In the genomic region with DNA sequence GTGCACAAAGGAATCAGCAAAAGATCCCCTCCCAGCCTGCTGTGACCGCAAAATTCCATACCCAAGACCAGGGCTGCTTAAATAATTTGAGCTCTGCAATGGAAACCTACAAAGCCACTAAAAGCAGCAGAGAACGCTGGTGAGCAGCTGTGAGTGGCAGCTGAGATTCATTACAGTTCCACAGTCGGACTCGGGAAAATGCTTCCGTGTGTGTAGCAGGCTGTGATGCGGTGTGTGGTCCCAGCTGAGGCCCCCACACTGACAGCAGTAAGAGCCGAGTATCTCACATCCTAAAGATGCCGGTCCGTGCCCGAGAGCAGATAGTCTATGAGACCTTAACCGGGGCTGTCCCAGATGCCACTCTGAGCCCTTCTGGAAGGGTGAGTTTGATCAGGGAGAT, we compare ENCODE assay signal across 21 cellular contexts. TPM values are rescaled to one million over a fixed set of nuclear protein-coding genes. Genes with fewer than 3 reads are reported as not detected.
DNase-seq lines count a peak whose midpoint lies in the region; ATAC-seq, FAIRE-seq and TF ChIP-seq lines count a peak whose summit lies in the region.
"Had no signal": no experiment of that assay in that cellular context is flagged by ENCODE, and none has a peak within 500 bp of the region (broad histone marks: within the 10 kb centered on the region; RNA-seq: fewer than 3 reads in every experiment).

No MANE protein-coding gene starts in this region.

- H4K5ac ChIP-seq in H1 (ENCODE audit: insufficient read length, low read depth, low read length): no peak overlapping the region

- intact Hi-C loops in gastrocnemius medialis (cut with DNase I; ENCODE audit: low total_unique reads): loop anchor here (2.0 to 5.0 kb wide), 2 partner anchors 26 to 38 kb away; partner anchors contain the start of gene TM2D3

- H3K23ac ChIP-seq in H1 (ENCODE audit: insufficient read length): no peak overlapping the region

- H3K27me3 ChIP-seq in SJCRH30 (no peaks in the 10 kb centered on the region), H1 (replicated peaks in 1 of 4; ENCODE audit: control insufficient read depth in 3 of 4, extremely low read depth in 1 of 4, insufficient read depth in 3 of 4, low read length in 3 of 4) (peaks cover 0 to 2% (median 0%) of the 10 kb centered on the region in 4 experiments; a peak in 3 of 7 replicates), gastrocnemius medialis (no peaks in the 10 kb centered on the region)
- H3K27me3 ChIP-seq: SJSA1 had no signal

- in situ Hi-C loops in gastrocnemius medialis (cut with MboI; ENCODE audit: low sequenced_read_pairs in 4 of 4): no loop called here

- H2BK5ac ChIP-seq in H1 (ENCODE audit: low read depth, low read length): no peak overlapping the region

- H2BK20ac ChIP-seq in H1 (ENCODE audit: low read length): no peak overlapping the region

- WGBS in H1 (ENCODE audit: extremely low coverage in 1 of 2, insufficient coverage in 1 of 2, insufficient read length in 1 of 2, insufficient replicate concordance in 2 of 2, low coverage in 1 of 2, low lambda C conversion rate in 2 of 2, missing lambda C conversion rate in 1 of 2), 2 experiments: 93% methylated on average over 11 of the region's 11 CpGs; no CpG with 5 or more reads in 1 of the 2 experiments

- H3K36me3 ChIP-seq in SJCRH30 (no peaks in the 10 kb centered on the region), H1 (ENCODE audit: control insufficient read depth in 2 of 4, insufficient read depth in 4 of 4, low read length in 3 of 4) (no peaks in the 10 kb centered on the region), gastrocnemius medialis (no peaks in the 10 kb centered on the region)
- H3K36me3 ChIP-seq: SJSA1 had no signal

- no peak overlapping the region for H2BK12ac ChIP-seq in H1 (ENCODE audit: low read depth, low read length)

- H3K9ac ChIP-seq in H1 (replicated peaks in 1 of 4; ENCODE audit: extremely low read depth in 1 of 4, low read depth in 3 of 4, low read length in 3 of 4): no peak overlapping the region; a peak in 1 of 7 replicates
- H3K9ac ChIP-seq: KMS-11 had no signal

- POLR2A ChIA-PET in H1 (lab: Charles Lee; ENCODE audit: partially characterized antibody): interaction anchor here (1.8 kb wide), 1 partner anchor 321 kb away, joined by 4 read pairs; no protein-coding TSS in a partner anchor
- POLR2A ChIA-PET in activated CD4-positive, alpha-beta memory T cell treated with anti-CD3 and anti-CD28 coated beads, Interleukin-2, amount 10 ng/mL, durations not matched to agents 7 days and 5 days (lab: Charles Lee): no interaction called here

- H3K27me3 Mint-ChIP-seq in nephron (ENCODE audit: low read depth): peaks cover 18% of the 10 kb centered on the region
- no peaks in the 10 kb centered on the region for H3K27me3 Mint-ChIP-seq in activated CD4-positive, alpha-beta memory T cell treated with anti-CD3 and anti-CD28 coated beads, Interleukin-2, amount 10 ng/mL, durations not matched to agents 7 days and 5 days
- H3K27me3 Mint-ChIP-seq: CD4-positive, alpha-beta memory T cell had no signal

- no peaks in the 10 kb centered on the region for H3K23me2 ChIP-seq in H1 (ENCODE audit: low read depth, low read length)

- FAIRE-seq in H1 (lab: Jason Lieb, UNC): no peak
- FAIRE-seq: HTR-8/SVneo had no signal

- CTCF ChIA-PET in H1 (lab: Charles Lee; ENCODE audit: partially characterized antibody): interaction anchor here (0.6 to 6.5 kb wide), 9 partner anchors 9 to 1042 kb away, joined by 3 to 70 read pairs (median 3); no protein-coding TSS in a partner anchor
- CTCF ChIA-PET in activated CD4-positive, alpha-beta memory T cell treated with anti-CD3 and anti-CD28 coated beads, Interleukin-2, amount 10 ng/mL, durations not matched to agents 7 days and 5 days (lab: Charles Lee): interaction anchor here (0.8 kb wide), 1 partner anchor 325 kb away, joined by 3 read pairs; no protein-coding TSS in a partner anchor

- H3K4me3 ChIP-seq in SJCRH30 (peak overlapping the region; percentile 19), H1 (ENCODE audit: extremely low read depth in 1 of 4, insufficient read depth in 2 of 4, low read depth in 3 of 4, low read length in 4 of 4) (no peak overlapping the region), gastrocnemius medialis (no peak overlapping the region)
- H3K4me3 ChIP-seq: GM23338, SJSA1 had no signal

- H3K4me1 ChIP-seq in SJCRH30 (peaks cover 40% of the 10 kb centered on the region), H1 (replicated peaks in 1 of 4; ENCODE audit: control insufficient read depth in 3 of 4, insufficient read depth in 4 of 4, low read length in 3 of 4) (peaks cover 5 to 16% (median 11%) of the 10 kb centered on the region in 4 experiments), gastrocnemius medialis (peaks cover 82 to 92% of the 10 kb centered on the region in 2 donors)
- H3K4me1 ChIP-seq: SJSA1 had no signal

- no peak overlapping the region for H4K8ac ChIP-seq in H1 (ENCODE audit: extremely low read depth, insufficient read depth, low read length)

- H3K18ac ChIP-seq in H1 (ENCODE audit: extremely low read depth, low read length): no peak overlapping the region

- no peak overlapping the region for H3K4ac ChIP-seq in H1 (replicated peaks; ENCODE audit: insufficient read length, low read depth, low read length)

- H3K9me3 Mint-ChIP-seq in nephron: no peaks in the 10 kb centered on the region
- H3K9me3 Mint-ChIP-seq in activated CD4-positive, alpha-beta memory T cell treated with anti-CD3 and anti-CD28 coated beads, Interleukin-2, amount 10 ng/mL, durations not matched to agents 7 days and 5 days: no peaks in the 10 kb centered on the region
- H3K9me3 Mint-ChIP-seq: CD4-positive, alpha-beta memory T cell; GM23338 had no signal

- H3K27ac Mint-ChIP-seq in nephron: peak overlapping the region; percentile 68 to 92 (median 84)
- no peak overlapping the region for H3K27ac Mint-ChIP-seq in activated CD4-positive, alpha-beta memory T cell treated with anti-CD3 and anti-CD28 coated beads, Interleukin-2, amount 10 ng/mL, durations not matched to agents 7 days and 5 days
- H3K27ac Mint-ChIP-seq: GM23338 had no signal

- no peaks in the 10 kb centered on the region for H3K36me3 Mint-ChIP-seq in nephron (ENCODE audit: low read depth)
- H3K36me3 Mint-ChIP-seq in activated CD4-positive, alpha-beta memory T cell treated with anti-CD3 and anti-CD28 coated beads, Interleukin-2, amount 10 ng/mL, durations not matched to agents 7 days and 5 days (ENCODE audit: low read depth): no peaks in the 10 kb centered on the region

- no peak overlapping the region for H2AK5ac ChIP-seq in H1 (ENCODE audit: low read depth, low read length)

- H2BK15ac ChIP-seq in H1 (ENCODE audit: low read length): peak overlapping the region; percentile 46; the same call in 1 of the 2 replicates

- no peak overlapping the region for H3K56ac ChIP-seq in H1 (replicated peaks; ENCODE audit: insufficient read length, low read depth, low read length)

- TF ChIP-seq EP300 in H1 (IDR thresholded peaks at IDR 0.05; ENCODE audit: borderline replicate concordance in 1 of 2, low read depth in 2 of 2, low read length in 2 of 2): no peak

- H3K4me1 Mint-ChIP-seq in nephron: peaks cover 83% of the 10 kb centered on the region
- H3K4me1 Mint-ChIP-seq in activated CD4-positive, alpha-beta memory T cell treated with anti-CD3 and anti-CD28 coated beads, Interleukin-2, amount 10 ng/mL, durations not matched to agents 7 days and 5 days: no peaks in the 10 kb centered on the region

- H3K79me1 ChIP-seq in H1 (ENCODE audit: low read depth, low read length): no peaks in the 10 kb centered on the region

- no peak overlapping the region for H2AFZ ChIP-seq in H1 (ENCODE audit: low read length)

- H4K91ac ChIP-seq in H1 (replicated peaks; ENCODE audit: insufficient read length, low read length): no peak overlapping the region

- ATAC-seq in gastrocnemius medialis: no peak

- H3K27ac ChIP-seq in SJCRH30: peak overlapping the region; percentile 80
- no peak overlapping the region for H3K27ac ChIP-seq in H1 (ENCODE audit: low read depth, low read length)
- peak overlapping the region; percentile 79 to 92 (median 81) for H3K27ac ChIP-seq in gastrocnemius medialis
- H3K27ac ChIP-seq: KMS-11, SJSA1 had no signal

- H3K4me2 ChIP-seq in H1 (ENCODE audit: insufficient read depth in 1 of 2, low read depth in 2 of 2, low read length in 2 of 2): no peak overlapping the region
- H3K4me2 ChIP-seq: GM23338, KMS-11 had no signal

- peak overlapping the region in 2 of 3 experiments; percentile 39 to 50 for H3K4me3 Mint-ChIP-seq in nephron
- no peak overlapping the region for H3K4me3 Mint-ChIP-seq in activated CD4-positive, alpha-beta memory T cell treated with anti-CD3 and anti-CD28 coated beads, Interleukin-2, amount 10 ng/mL, durations not matched to agents 7 days and 5 days
- H3K4me3 Mint-ChIP-seq: CD4-positive, alpha-beta memory T cell; GM23338 had no signal

- TF ChIP-seq CTCF in H1 (IDR thresholded peaks at IDR 0.05; ENCODE audit: control extremely low read depth in 1 of 3, insufficient read depth in 1 of 3, low read depth in 1 of 3, low read length in 3 of 3) (no peak), nephron (IDR thresholded peaks at IDR 0.05; ENCODE audit: unreplicated experiment in 3 of 3) (no peak), gastrocnemius medialis (IDR thresholded peaks at IDR 0.05 in 4 of 5, conservative IDR thresholded peaks at IDR 0.05 in 1 of 5) (no peak)

- H4K20me1 ChIP-seq in H1 (replicated peaks in 1 of 2; ENCODE audit: control insufficient read depth in 1 of 2, insufficient read depth in 2 of 2, low read length in 2 of 2): no peaks in the 10 kb centered on the region

- H3K79me2 ChIP-seq in H1 (ENCODE audit: control insufficient read depth in 1 of 2, insufficient read depth in 2 of 2, low read length in 2 of 2): no peaks in the 10 kb centered on the region

- DNase-seq in SJCRH30 (peak; percentile 54 to 76), H1 (ENCODE audit: low read depth in 1 of 2, low spot score in 2 of 2) (no peak), gastrocnemius medialis (no peak), NCI-H226 (no peak), NK-92 (lab: John Stamatoyannopoulos, UW; ENCODE audit: unreplicated experiment) (no peak)
- no peak for DNase-seq in activated CD4-positive, alpha-beta memory T cell treated with anti-CD3 and anti-CD28 coated beads, Interleukin-2, amount 10 ng/mL, durations not matched to agents 7 days and 5 days
- DNase-seq: Caco-2; CD4-positive, alpha-beta memory T cell; DMS 273 treated with DMSO at 0.1 percent for 48 hours; DMS79 treated with DMSO at 0.1 percent for 48 hours; IMR-90; NCI-H1105; NCI-H2029 treated with DMSO at 0.1 percent for 48 hours; NCI-H345; NCI-H524; NCI-H774 had no signal

- TF ChIP-seq POLR2A in H1 (IDR thresholded peaks at IDR 0.05; ENCODE audit: control extremely low read depth in 1 of 2, low read depth in 2 of 2, low read length in 2 of 2) (no peak), gastrocnemius medialis (IDR thresholded peaks at IDR 0.05) (no peak)

- H3K9me3 ChIP-seq in SJCRH30 (replicated peaks) (no peaks in the 10 kb centered on the region), H1 (ENCODE audit: insufficient read depth in 2 of 2, low read depth in 1 of 2, low read length in 1 of 2) (no peaks in the 10 kb centered on the region), gastrocnemius medialis (no peaks in the 10 kb centered on the region)
- H3K9me3 ChIP-seq: Caco-2, SJSA1 had no signal

- no peak overlapping the region for H3K14ac ChIP-seq in H1 (ENCODE audit: insufficient read length)

- no peak overlapping the region for H2BK120ac ChIP-seq in H1 (replicated peaks; ENCODE audit: low read depth, low read length)

- TF ChIP-seq RAD21 in H1 (IDR thresholded peaks at IDR 0.05 in 1 of 2, conservative IDR thresholded peaks at IDR 0.05 in 1 of 2; ENCODE audit: low read depth in 2 of 2, low read length in 2 of 2): no peak

RNA-seq across cellular contexts. Expression of gene TM2D3, which starts 37.4 kb away (rescaled TPM):
- 54.6 and 57.0 TPM in 2 replicates for total RNA-seq in SJCRH30 (2014; rRNA removed; shearing (Covaris generic))
- 24.2 and 28.0 TPM in 2 replicates for total RNA-seq in H1 (2021; fragmentation: NEBNext Ultra II Directional; extraction: Animal tissue kit (Norgen Biotek cat#: 25700))
- 21.8 and 26.4 TPM in 2 replicates for polyA plus RNA-seq in H1 (2011; rRNA removed)
- 32.1 TPM for polyA plus RNA-seq in H1 (2011; cell fraction: cytosol; rRNA removed)
- 21.2 TPM for polyA plus RNA-seq in H1 (2011; cell fraction: nucleus; rRNA removed)
- polyA plus RNA-seq in H1 (2012, experiment 1 of 2): 24.5 to 35.4 TPM (median 28.9 TPM) in 4 replicates
- 10.0 TPM for polyA plus RNA-seq in H1 (2012, experiment 2 of 2)
- polyA plus RNA-seq in H1 (2013, experiment 1 of 2): 22.1 TPM
- 26.0 TPM for polyA plus RNA-seq in H1 (2013, experiment 2 of 2)
- polyA minus RNA-seq in H1 (2011; rRNA and poly(A)+ RNA removed): 33.6 and 39.5 TPM in 2 replicates
- 22.0 TPM for polyA minus RNA-seq in H1 (2011; cell fraction: cytosol; rRNA and poly(A)+ RNA removed)
- 38.3 TPM for polyA minus RNA-seq in H1 (2011; cell fraction: nucleus; rRNA and poly(A)+ RNA removed)
- 100 to 1,000 TPM in 1 of 4 donors, 10 to 100 TPM in 3; 41.5 to 101 (median 51.9) TPM for total RNA-seq in gastrocnemius medialis
- 10 to 100 TPM; 41.8 to 43.8 TPM for total RNA-seq in activated CD4-positive, alpha-beta memory T cell treated with anti-CD3 and anti-CD28 coated beads, Interleukin-2, amount 10 ng/mL, durations not matched to agents 7 days and 5 days

Comparison
In these comparisons a context has a peak if more than half of its experiments do, and no peak if none do; other contexts are left out.
1. DNase-seq: peak in SJCRH30 (2 of 2); none in H1 (0 of 2), gastrocnemius medialis (0 of 2), NCI-H226 (single experiment), NK-92 (single experiment) and activated CD4-positive, alpha-beta memory T cell treated with anti-CD3 and anti-CD28 coated beads, Interleukin-2, amount 10 ng/mL, durations not matched to agents 7 days and 5 days (single experiment).